17 cellular contexts compared by ENCODE assay signal in the genomic region with DNA sequence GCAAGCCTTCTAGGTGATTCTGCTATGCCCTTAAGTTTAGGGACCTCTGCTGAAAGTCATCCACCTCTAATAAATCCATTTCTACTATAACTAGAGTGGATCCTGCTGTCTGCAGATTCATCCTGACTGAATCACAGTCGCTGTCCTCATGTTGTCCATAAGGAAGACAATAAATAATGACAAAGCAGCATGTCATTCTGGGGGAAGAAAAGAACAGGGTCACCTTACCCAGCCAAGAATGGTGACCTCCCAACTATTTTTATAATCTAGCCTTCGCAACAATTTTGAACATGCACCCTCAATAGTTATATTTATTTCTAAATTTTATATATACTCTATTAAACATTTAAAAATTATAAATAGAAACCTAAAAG. TPM values are rescaled to one million over a fixed set of nuclear protein-coding genes. Genes with fewer than 3 reads are reported as not detected.
DNase-seq lines count a peak whose midpoint lies in the region; TF ChIP-seq lines count a peak whose summit lies in the region.
"Had no signal": no experiment of that assay in that cellular context is flagged by ENCODE, and none has a peak within 500 bp of the region (broad histone marks: within the 10 kb centered on the region; RNA-seq: fewer than 3 reads in every experiment).

No MANE protein-coding gene starts in this region.

- peak overlapping the region; percentile 73 for H3K4me3 Mint-ChIP-seq in activated naive CD4-positive, alpha-beta T cell treated with anti-CD3 and anti-CD28 coated beads, Interleukin-2, amount 50 U/mL, for 24 hours
- H3K4me3 Mint-ChIP-seq: HFFc6, WTC11 had no signal

- 75 to 88% methylated on average over 2 of the region's 2 CpGs for WGBS in esophagus squamous epithelium, 2 donors
- WGBS in thyroid gland, 2 donors = 78% methylated on average over 2 of the region's 2 CpGs
- 84% methylated on average over 2 of the region's 2 CpGs for WGBS in smooth muscle cell (ENCODE audit: low lambda C conversion rate)

- no peak for DNase-seq in activated naive CD4-positive, alpha-beta T cell (lab: John Stamatoyannopoulos, UW)
- DNase-seq in Peyer's patch = no peak
- no peak for DNase-seq in esophagus squamous epithelium (lab: John Stamatoyannopoulos, UW)
- DNase-seq in thyroid gland = no peak
- DNase-seq in NCI-H146 (lab: John Stamatoyannopoulos, UW) = no peak
- no peak for DNase-seq in smooth muscle cell (lab: John Stamatoyannopoulos, UW; ENCODE audit: unreplicated experiment)
- no peak for DNase-seq in stimulated activated naive CD4-positive, alpha-beta T cell treated with Interleukin-2 at 50 U/mL for 16 hours (lab: John Stamatoyannopoulos, UW)
- DNase-seq: foreskin melanocyte, HFFc6 had no signal

- no peaks in the 10 kb centered on the region for H3K9me3 ChIP-seq in Peyer's patch
- no peaks in the 10 kb centered on the region for H3K9me3 ChIP-seq in esophagus squamous epithelium
- no peaks in the 10 kb centered on the region for H3K9me3 ChIP-seq in thyroid gland
- no peaks in the 10 kb centered on the region for H3K9me3 ChIP-seq in smooth muscle cell (replicated peaks; ENCODE audit: low read depth)
- H3K9me3 ChIP-seq: tibial artery had no signal

- peak overlapping the region; percentile 94 for H3K27ac Mint-ChIP-seq in activated naive CD4-positive, alpha-beta T cell treated with anti-CD3 and anti-CD28 coated beads, Interleukin-2, amount 50 U/mL, for 24 hours
- H3K27ac Mint-ChIP-seq: HFFc6, progenitor cell of endocrine pancreas, WTC11 had no signal

- no peaks in the 10 kb centered on the region for H3K27me3 ChIP-seq in Peyer's patch
- no peaks in the 10 kb centered on the region for H3K27me3 ChIP-seq in esophagus squamous epithelium
- H3K27me3 ChIP-seq in thyroid gland = no peaks in the 10 kb centered on the region
- H3K27me3 ChIP-seq in smooth muscle cell (ENCODE audit: low read depth) = no peaks in the 10 kb centered on the region
- H3K27me3 ChIP-seq: tibial artery had no signal

- H3K36me3 Mint-ChIP-seq in activated naive CD4-positive, alpha-beta T cell treated with anti-CD3 and anti-CD28 coated beads, Interleukin-2, amount 50 U/mL, for 24 hours = no peaks in the 10 kb centered on the region
- H3K36me3 Mint-ChIP-seq: WTC11 had no signal

- no peaks in the 10 kb centered on the region for H3K9me3 Mint-ChIP-seq in activated naive CD4-positive, alpha-beta T cell treated with anti-CD3 and anti-CD28 coated beads, Interleukin-2, amount 50 U/mL, for 24 hours
- H3K9me3 Mint-ChIP-seq: HFFc6 had no signal

- no peak overlapping the region for H2AFZ ChIP-seq in smooth muscle cell (ENCODE audit: low read depth)

- peaks cover 89% of the 10 kb centered on the region for H3K4me1 Mint-ChIP-seq in activated naive CD4-positive, alpha-beta T cell treated with anti-CD3 and anti-CD28 coated beads, Interleukin-2, amount 50 U/mL, for 24 hours

- intact Hi-C loops in esophagus squamous epithelium (cut with DNase I) = no loop called here
- intact Hi-C loops in thyroid gland (cut with DNase I) = no loop called here

- no peaks in the 10 kb centered on the region for H3K27me3 Mint-ChIP-seq in activated naive CD4-positive, alpha-beta T cell treated with anti-CD3 and anti-CD28 coated beads, Interleukin-2, amount 50 U/mL, for 24 hours

- H3K4me2 ChIP-seq in smooth muscle cell = no peak overlapping the region

- TF ChIP-seq CTCF in Peyer's patch (IDR thresholded peaks at IDR 0.05) (no peak), esophagus squamous epithelium (IDR thresholded peaks at IDR 0.05) (no peak), thyroid gland (IDR thresholded peaks at IDR 0.05) (no peak), smooth muscle cell (IDR thresholded peaks at IDR 0.05; ENCODE audit: borderline replicate concordance, insufficient read depth, poor library complexity, severe bottlenecking) (no peak)

- TF ChIP-seq POLR2A in Peyer's patch (IDR thresholded peaks at IDR 0.05) (no peak), esophagus squamous epithelium (IDR thresholded peaks at IDR 0.05) (no peak), thyroid gland (IDR thresholded peaks at IDR 0.05) (no peak)

- H3K4me1 ChIP-seq in Peyer's patch = peaks cover 0 to 33% (median 20%) of the 10 kb centered on the region in 4 donors
- H3K4me1 ChIP-seq in esophagus squamous epithelium = peaks cover 4 to 21% (median 9%) of the 10 kb centered on the region in 3 donors
- H3K4me1 ChIP-seq in thyroid gland = peaks cover 13 to 24% of the 10 kb centered on the region in 2 donors
- H3K4me1 ChIP-seq in smooth muscle cell (ENCODE audit: low read depth) = no peaks in the 10 kb centered on the region
- H3K4me1 ChIP-seq: tibial artery had no signal

- H3K36me3 ChIP-seq in Peyer's patch = no peaks in the 10 kb centered on the region
- H3K36me3 ChIP-seq in esophagus squamous epithelium = no peaks in the 10 kb centered on the region
- H3K36me3 ChIP-seq in thyroid gland = no peaks in the 10 kb centered on the region
- no peaks in the 10 kb centered on the region for H3K36me3 ChIP-seq in smooth muscle cell (ENCODE audit: low read depth)
- H3K36me3 ChIP-seq: tibial artery had no signal

- H3K79me2 ChIP-seq in smooth muscle cell (ENCODE audit: low read depth) = no peaks in the 10 kb centered on the region

- H3K9ac ChIP-seq in smooth muscle cell (ENCODE audit: low read depth) = no peak overlapping the region

- H4K20me1 ChIP-seq in smooth muscle cell (ENCODE audit: low read depth) = no peaks in the 10 kb centered on the region

- H3K27ac ChIP-seq in Peyer's patch = peak overlapping the region; percentile 53 to 82 (median 59)
- H3K27ac ChIP-seq in esophagus squamous epithelium = peak overlapping the region in 3 of 4 donors; percentile 38 to 61 (median 56)
- H3K27ac ChIP-seq in thyroid gland = peak overlapping the region; percentile 10 to 81 (median 72)
- no peak overlapping the region for H3K27ac ChIP-seq in smooth muscle cell (ENCODE audit: low read depth)
- H3K27ac ChIP-seq: tibial artery had no signal

- H3K4me3 ChIP-seq in Peyer's patch (no peak overlapping the region), esophagus squamous epithelium (no peak overlapping the region), thyroid gland (replicated peaks in 1 of 3) (no peak overlapping the region), smooth muscle cell (no peak overlapping the region)
- H3K4me3 ChIP-seq: tibial artery had no signal

- H3F3A ChIP-seq in smooth muscle cell (ENCODE audit: low read depth) = no peaks in the 10 kb centered on the region

RNA-seq across cellular contexts. Expression of gene UBE2L5, which starts 45.0 kb away (rescaled TPM):
- not detected for total RNA-seq in Peyer's patch
- under 1 TPM in 1 of 4 donors, not detected in 3; 0.19 TPM for total RNA-seq in esophagus squamous epithelium
- not detected for total RNA-seq in thyroid gland
- total RNA-seq in smooth muscle cell = not detected in 2 replicates
- polyA plus RNA-seq in smooth muscle cell = 0.89 TPM in 1 of 2 replicates, not detected in the other
- total RNA-seq: bronchial epithelial cell, HT-29, mononuclear cell, progenitor cell of endocrine pancreas, SK-MEL-5 had no signal
